2 cellular contexts compared by ENCODE assay signal in genomic region chr1:173758110-173758509, GRCh38.
TF ChIP-seq lines count a peak whose summit lies in the region.

No MANE protein-coding gene starts in this region.

TF ChIP-seq in HepG2, 621 proteins besides CTCF, POLR2A, EP300 and RAD21 (continued from another document):
- TF ChIP-seq ZNF775 (CRISPR knock-in tag; IDR thresholded peaks at IDR 0.05; ENCODE audit: borderline replicate concordance) = no peak
- TF ChIP-seq SMAD9 (CRISPR knock-in tag; IDR thresholded peaks at IDR 0.05) = no peak
- peak; percentile 82 for TF ChIP-seq CREB1 (IDR thresholded peaks at IDR 0.05)
- no peak for TF ChIP-seq CREB1 (CRISPR knock-in tag; IDR thresholded peaks at IDR 0.05)
- no peak for TF ChIP-seq TSC22D2 (CRISPR knock-in tag; IDR thresholded peaks at IDR 0.05; ENCODE audit: borderline replicate concordance)
- TF ChIP-seq CENPBD1 (CRISPR knock-in tag; IDR thresholded peaks at IDR 0.05; ENCODE audit: borderline replicate concordance, low read depth) = no peak
- TF ChIP-seq ATF7 (IDR thresholded peaks at IDR 0.05) = peak; percentile 78
- no peak for TF ChIP-seq ATF7 (CRISPR knock-in tag; IDR thresholded peaks at IDR 0.05)
- no peak for TF ChIP-seq ELF4 (CRISPR knock-in tag; IDR thresholded peaks at IDR 0.05; ENCODE audit: borderline replicate concordance)

TF ChIP-seq in WTC11, 78 proteins besides CTCF, POLR2A, EP300 and RAD21:
- no peak for TF ChIP-seq FOXP4 (CRISPR knock-in tag; IDR thresholded peaks at IDR 0.05)
- no peak for TF ChIP-seq SMAD3 (CRISPR knock-in tag; IDR thresholded peaks at IDR 0.05; ENCODE audit: borderline replicate concordance)
- no peak for TF ChIP-seq IRF1 (CRISPR knock-in tag; IDR thresholded peaks at IDR 0.05)
- TF ChIP-seq ATF3 (CRISPR knock-in tag; conservative IDR thresholded peaks at IDR 0.05) = no peak
- no peak for TF ChIP-seq TCF7 (CRISPR knock-in tag; IDR thresholded peaks at IDR 0.05; ENCODE audit: low read depth)
- no peak for TF ChIP-seq STAT6 (CRISPR knock-in tag; conservative IDR thresholded peaks at IDR 0.05; ENCODE audit: low read depth)
- no peak for TF ChIP-seq ZNF281 (CRISPR knock-in tag; IDR thresholded peaks at IDR 0.05)
- TF ChIP-seq MLX (CRISPR knock-in tag; IDR thresholded peaks at IDR 0.05) = no peak
- TF ChIP-seq SP1 (CRISPR knock-in tag; conservative IDR thresholded peaks at IDR 0.05) = no peak
- TF ChIP-seq ZNF232 (CRISPR knock-in tag; IDR thresholded peaks at IDR 0.05) = no peak
- TF ChIP-seq ZNF671 (CRISPR knock-in tag; IDR thresholded peaks at IDR 0.05) = no peak
- no peak for TF ChIP-seq GRHL2 (CRISPR knock-in tag; IDR thresholded peaks at IDR 0.05; ENCODE audit: insufficient replicate concordance, severe bottlenecking)
- TF ChIP-seq AR (CRISPR knock-in tag; IDR thresholded peaks at IDR 0.05) = no peak
- no peak for TF ChIP-seq NR2C2 (CRISPR knock-in tag; IDR thresholded peaks at IDR 0.05)
- TF ChIP-seq NFE2L1 (CRISPR knock-in tag; IDR thresholded peaks at IDR 0.05) = no peak
- no peak for TF ChIP-seq NR1H2 (CRISPR knock-in tag; IDR thresholded peaks at IDR 0.05)
- no peak for TF ChIP-seq ZNF219 (CRISPR knock-in tag; IDR thresholded peaks at IDR 0.05; ENCODE audit: borderline replicate concordance)
- no peak for TF ChIP-seq OVOL2 (CRISPR knock-in tag; IDR thresholded peaks at IDR 0.05; ENCODE audit: borderline replicate concordance)
- no peak for TF ChIP-seq ZNF416 (CRISPR knock-in tag; IDR thresholded peaks at IDR 0.05)
TF ChIP-seq in WTC11: peak in this region for 0.
